8 cellular contexts compared by ENCODE assay signal in the genomic region with DNA sequence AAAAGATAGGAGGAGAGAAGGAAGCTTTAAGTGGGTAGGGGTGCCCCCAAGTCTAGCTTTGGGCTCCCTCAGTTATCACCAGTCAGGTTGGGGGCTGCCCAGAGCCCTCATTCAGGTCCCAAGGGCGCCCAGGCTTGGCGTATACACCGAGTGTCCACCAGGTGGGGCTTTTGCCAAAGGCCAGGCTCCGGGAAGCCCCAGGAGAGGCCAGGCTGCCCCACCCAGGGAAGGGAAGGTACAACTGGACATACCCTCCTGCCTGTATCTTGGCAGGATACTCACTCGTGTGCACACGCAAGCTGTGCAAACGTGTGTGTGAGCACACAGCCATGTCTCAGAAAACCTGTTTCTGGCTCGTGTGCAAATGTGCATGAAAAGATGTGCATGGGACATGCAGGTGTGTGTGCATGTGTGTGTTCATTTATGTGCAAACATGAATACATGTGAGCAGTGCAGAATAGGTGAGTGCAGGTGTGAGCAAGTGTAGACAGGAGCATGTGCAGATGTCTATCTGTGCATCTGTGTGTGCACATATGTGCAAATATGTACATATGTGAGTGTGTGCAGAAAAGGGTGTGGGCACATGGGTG. TPM values are rescaled to one million over a fixed set of nuclear protein-coding genes. Genes with fewer than 3 reads are reported as not detected.
DNase-seq lines count a peak whose midpoint lies in the region; ATAC-seq and TF ChIP-seq lines count a peak whose summit lies in the region.

No MANE protein-coding gene starts in this region.

- no peak overlapping the region for H3K4me3 ChIP-seq in OCI-LY3 (ENCODE audit: low read length)

- H3K9me3 ChIP-seq in OCI-LY3 (ENCODE audit: insufficient read depth, low read length), result no peaks in the 10 kb centered on the region

- no peak overlapping the region for H3K4me2 ChIP-seq in OCI-LY3 (ENCODE audit: low read length)

- no peak overlapping the region for H3K4me3 Mint-ChIP-seq in glutamatergic neuron (ENCODE audit: unreplicated experiment)

- no peak overlapping the region for H3K27ac ChIP-seq in OCI-LY3 (ENCODE audit: low read length)

- H3K27me3 Mint-ChIP-seq in glutamatergic neuron (ENCODE audit: unreplicated experiment), result peaks cover 9% of the 10 kb centered on the region

- no peaks in the 10 kb centered on the region for H4K20me1 ChIP-seq in OCI-LY3 (ENCODE audit: insufficient read depth, low read length)

- TF ChIP-seq CTCF in OCI-LY3 (IDR thresholded peaks at IDR 0.05; ENCODE audit: low read depth, low read length) (peak; percentile 87), glutamatergic neuron (IDR thresholded peaks at IDR 0.05; ENCODE audit: partially characterized antibody, unreplicated experiment) (peak; percentile 95)

- H3K4me1 ChIP-seq in OCI-LY3 (ENCODE audit: low read length), result no peaks in the 10 kb centered on the region

- H3K4me1 Mint-ChIP-seq in glutamatergic neuron (ENCODE audit: low read depth, unreplicated experiment), result peaks cover 4% of the 10 kb centered on the region

- ATAC-seq in sciatic nerve (peak; percentile 42), HG02623 (IDR thresholded peaks at IDR 0.05; ENCODE audit: unreplicated experiment) (no peak)

- no peak overlapping the region for H3K9ac ChIP-seq in OCI-LY3 (ENCODE audit: low read length)

- no peaks in the 10 kb centered on the region for H3K79me2 ChIP-seq in OCI-LY3 (ENCODE audit: low read length)

- H3K36me3 Mint-ChIP-seq in glutamatergic neuron (ENCODE audit: unreplicated experiment), result peaks cover 15% of the 10 kb centered on the region

- H3K36me3 ChIP-seq in OCI-LY3 (replicated peaks; ENCODE audit: low read depth, low read length), result no peaks in the 10 kb centered on the region

- intact Hi-C loops in sciatic nerve (cut with DNase I), result no loop called here

- peaks cover 21% of the 10 kb centered on the region for H3K27me3 ChIP-seq in OCI-LY3 (ENCODE audit: low read depth, low read length)

- no peak overlapping the region for H2AFZ ChIP-seq in OCI-LY3 (ENCODE audit: low read depth, low read length)

- DNase-seq in AML-193 (lab: John Stamatoyannopoulos, UW) (peak; percentile 17 to 22), GM19240 (ENCODE audit: insufficient read length, low spot score) (peak; percentile 38), activated T-helper 1 cell treated with Interleukin-2 at 50 U/mL for 16 hours (ENCODE audit: low read depth) (peak; percentile 20), glutamatergic neuron (peak; percentile 83), sciatic nerve (ENCODE audit: low spot score) (peak; percentile 62), NCI-H187 treated with DMSO at 0.1 percent for 48 hours (lab: John Stamatoyannopoulos, UW) (no peak)

- peaks cover 7% of the 10 kb centered on the region for H3K9me3 Mint-ChIP-seq in glutamatergic neuron (ENCODE audit: unreplicated experiment)

- no peak overlapping the region for H3K27ac Mint-ChIP-seq in glutamatergic neuron (ENCODE audit: unreplicated experiment)

RNA-seq across cellular contexts. Expression of a gene that starts 9.7 kb away (rescaled TPM):
- total RNA-seq in glutamatergic neuron (ENCODE audit: unreplicated experiment), result 15.2 TPM
- total RNA-seq in sciatic nerve, result 0.04 TPM

Comparison
In these comparisons a context has a peak if more than half of its experiments do, and no peak if none do; other contexts are left out.
1. RNA of a gene that starts 9.7 kb away (total RNA-seq): 15.2 TPM in glutamatergic neuron (single experiment); 0.04 TPM in sciatic nerve (single experiment); every median in the first group is over 10 times any median in the second.